In genomic region chr17:61744252-61744651, GRCh38 we compare ENCODE assay signal across 23 cellular contexts.
DNase-seq lines count a peak whose midpoint lies in the region; ATAC-seq, FAIRE-seq and TF ChIP-seq lines count a peak whose summit lies in the region.
"Had no signal": no experiment of that assay in that cellular context is flagged by ENCODE, and none has a peak within 500 bp of the region (broad histone marks: within the 10 kb centered on the region; RNA-seq: fewer than 3 reads in every experiment).

No MANE protein-coding gene starts in this region.

- no peak overlapping the region for H2BK15ac ChIP-seq in H1 (ENCODE audit: low read length)

- no peak overlapping the region for H3K14ac ChIP-seq in H1 (ENCODE audit: insufficient read length)

- CTCF ChIA-PET in A549 (lab: Yijun Ruan, JAX) (no interaction called here), H1 (lab: Charles Lee; ENCODE audit: partially characterized antibody) (no interaction called here)

- TF ChIP-seq CTCF in A549 (IDR thresholded peaks at IDR 0.05), result no peak
- no peak for TF ChIP-seq CTCF in H1 (IDR thresholded peaks at IDR 0.05; ENCODE audit: control extremely low read depth in 1 of 3, insufficient read depth in 1 of 3, low read depth in 1 of 3, low read length in 3 of 3)

- H4K5ac ChIP-seq in H1 (ENCODE audit: insufficient read length, low read depth, low read length), result no peak overlapping the region

- no peaks in the 10 kb centered on the region for H3K23me2 ChIP-seq in H1 (ENCODE audit: low read depth, low read length)

- no peak for DNase-seq in A549 (ENCODE audit: low read depth in 1 of 2, low spot score in 1 of 2)
- DNase-seq in H1 (ENCODE audit: low read depth in 1 of 2, low spot score in 2 of 2), result no peak
- no peak for DNase-seq in HT-29 (ENCODE audit: low spot score)
- DNase-seq in NCI-H524 treated with DMSO at 0.1 percent for 48 hours (lab: John Stamatoyannopoulos, UW), result no peak
- no peak for DNase-seq in COR-L47 (lab: John Stamatoyannopoulos, UW)
- DNase-seq: 8988T; ACHN; BE2C; C1 segment of cervical spinal cord; Caco-2; Calu3; CD4-positive, alpha-beta memory T cell; CD4-positive, CD25-positive, alpha-beta regulatory T cell; CD8-positive, alpha-beta memory T cell; DMS79 treated with DMSO at 0.1 percent for 48 hours; GF-D8 had no signal

- TF ChIP-seq EP300 in A549 (IDR thresholded peaks at IDR 0.05) (no peak), Ishikawa (IDR thresholded peaks at IDR 0.05; ENCODE audit: borderline replicate concordance) (no peak), H1 (IDR thresholded peaks at IDR 0.05; ENCODE audit: borderline replicate concordance in 1 of 2, low read depth in 2 of 2, low read length in 2 of 2) (no peak)

- H2AK5ac ChIP-seq in H1 (ENCODE audit: low read depth, low read length), result no peak overlapping the region

- H3K23ac ChIP-seq in H1 (ENCODE audit: insufficient read length), result no peak overlapping the region

- no peaks in the 10 kb centered on the region for H3K79me1 ChIP-seq in H1 (ENCODE audit: low read depth, low read length)

- no peak overlapping the region for H2BK12ac ChIP-seq in H1 (ENCODE audit: low read depth, low read length)

- no peak overlapping the region for H3K4me2 ChIP-seq in A549
- no peak overlapping the region for H3K4me2 ChIP-seq in H1 (ENCODE audit: insufficient read depth in 1 of 2, low read depth in 2 of 2, low read length in 2 of 2)
- H3K4me2 ChIP-seq: BLaER1 had no signal

- H3K36me3 ChIP-seq in H1 (ENCODE audit: control insufficient read depth in 2 of 4, insufficient read depth in 4 of 4, low read length in 3 of 4), result peaks cover 0 to 20% (median 8%) of the 10 kb centered on the region in 4 experiments; a peak in 3 of 8 replicates
- H3K36me3 ChIP-seq: BE2C had no signal

- H3K4me3 ChIP-seq in A549 (no peak overlapping the region), H1 (ENCODE audit: extremely low read depth in 1 of 4, insufficient read depth in 2 of 4, low read depth in 3 of 4, low read length in 4 of 4) (no peak overlapping the region)
- H3K4me3 ChIP-seq: BLaER1 had no signal

- 87% methylated on average over 3 of the region's 3 CpGs for WGBS in A549 (ENCODE audit: missing lambda C conversion rate)
- 80% methylated on average over 3 of the region's 3 CpGs; no CpG with 5 or more reads in 1 of the 2 experiments for WGBS in H1 (ENCODE audit: extremely low coverage in 1 of 2, insufficient coverage in 1 of 2, insufficient read length in 1 of 2, insufficient replicate concordance in 2 of 2, low coverage in 1 of 2, low lambda C conversion rate in 2 of 2, missing lambda C conversion rate in 1 of 2), 2 experiments

- TF ChIP-seq POLR2A in A549 (IDR thresholded peaks at IDR 0.05; ENCODE audit: low read length), result no peak
- TF ChIP-seq POLR2A in H1 (IDR thresholded peaks at IDR 0.05; ENCODE audit: control extremely low read depth in 1 of 2, low read depth in 2 of 2, low read length in 2 of 2), result no peak

- H3K4ac ChIP-seq in H1 (replicated peaks; ENCODE audit: insufficient read length, low read depth, low read length), result no peak overlapping the region

- H3K56ac ChIP-seq in H1 (replicated peaks; ENCODE audit: insufficient read length, low read depth, low read length), result no peak overlapping the region

- H3K27ac ChIP-seq in A549 (no peak overlapping the region), H1 (ENCODE audit: low read depth, low read length) (no peak overlapping the region)
- H3K27ac ChIP-seq: BLaER1 had no signal

- H3K18ac ChIP-seq in H1 (ENCODE audit: extremely low read depth, low read length), result no peak overlapping the region

- H3K9me3 ChIP-seq in A549, result peaks cover 10% of the 10 kb centered on the region; the same call in 2 of the 3 replicates
- H3K9me3 ChIP-seq in H1 (ENCODE audit: insufficient read depth in 2 of 2, low read depth in 1 of 2, low read length in 1 of 2), result peaks cover 6 to 10% of the 10 kb centered on the region in 2 experiments; a peak in 2 of 4 replicates
- H3K9me3 ChIP-seq: BE2C had no signal

- H2BK20ac ChIP-seq in H1 (ENCODE audit: low read length), result no peak overlapping the region

- FAIRE-seq in A204.1 (lab: Jason Lieb, UNC) (peak; percentile 65), A549 (lab: Jason Lieb, UNC) (peak; percentile 46), H1 (lab: Jason Lieb, UNC) (no peak)
- FAIRE-seq: D721Med, G401.6, GM12891 had no signal

- no peaks in the 10 kb centered on the region for H3K27me3 ChIP-seq in H1 (replicated peaks in 1 of 4; ENCODE audit: control insufficient read depth in 3 of 4, extremely low read depth in 1 of 4, insufficient read depth in 3 of 4, low read length in 3 of 4)
- H3K27me3 ChIP-seq: BE2C, BLaER1 had no signal

- no peaks in the 10 kb centered on the region for H3K4me1 ChIP-seq in A549
- H3K4me1 ChIP-seq in H1 (replicated peaks in 1 of 4; ENCODE audit: control insufficient read depth in 3 of 4, insufficient read depth in 4 of 4, low read length in 3 of 4), result no peaks in the 10 kb centered on the region
- H3K4me1 ChIP-seq: BE2C, BLaER1, Caco-2 had no signal

- no peak overlapping the region for H2BK5ac ChIP-seq in H1 (ENCODE audit: low read depth, low read length)

- H3K9ac ChIP-seq in H1 (replicated peaks in 1 of 4; ENCODE audit: extremely low read depth in 1 of 4, low read depth in 3 of 4, low read length in 3 of 4), result no peak overlapping the region
- H3K9ac ChIP-seq: BLaER1 had no signal

- no peaks in the 10 kb centered on the region for H4K20me1 ChIP-seq in H1 (replicated peaks in 1 of 2; ENCODE audit: control insufficient read depth in 1 of 2, insufficient read depth in 2 of 2, low read length in 2 of 2)
- H4K20me1 ChIP-seq: BLaER1 had no signal

- POLR2A ChIA-PET in A549 (lab: Yijun Ruan, JAX) (no interaction called here), H1 (lab: Charles Lee; ENCODE audit: partially characterized antibody) (no interaction called here)

- no peak overlapping the region for H2BK120ac ChIP-seq in H1 (replicated peaks; ENCODE audit: low read depth, low read length)

- no peak overlapping the region for H4K91ac ChIP-seq in H1 (replicated peaks; ENCODE audit: insufficient read length, low read length)

- no peaks in the 10 kb centered on the region for H3K79me2 ChIP-seq in H1 (ENCODE audit: control insufficient read depth in 1 of 2, insufficient read depth in 2 of 2, low read length in 2 of 2)

- ATAC-seq in A549 (no peak), GM18870 (IDR thresholded peaks at IDR 0.05; ENCODE audit: unreplicated experiment) (no peak)

- H2AFZ ChIP-seq in H1 (ENCODE audit: low read length), result no peak overlapping the region

- no peak overlapping the region for H4K8ac ChIP-seq in H1 (ENCODE audit: extremely low read depth, insufficient read depth, low read length)

- no peak for TF ChIP-seq RAD21 in A549 (conservative IDR thresholded peaks at IDR 0.05 in 1 of 2, IDR thresholded peaks at IDR 0.05 in 1 of 2)
- no peak for TF ChIP-seq RAD21 in Ishikawa (IDR thresholded peaks at IDR 0.05; ENCODE audit: low read depth)
- TF ChIP-seq RAD21 in H1 (IDR thresholded peaks at IDR 0.05 in 1 of 2, conservative IDR thresholded peaks at IDR 0.05 in 1 of 2; ENCODE audit: low read depth in 2 of 2, low read length in 2 of 2), result no peak

TF ChIP-seq in A549, 52 proteins besides CTCF, POLR2A, EP300 and RAD21:
- no peak for TF ChIP-seq HOXA7 (CRISPR knock-in tag; IDR thresholded peaks at IDR 0.05)
- peak; percentile 33 to 56; a peak in 2 of 4 replicates for TF ChIP-seq CEBPB (IDR thresholded peaks at IDR 0.05)

TF ChIP-seq in Ishikawa, 13 proteins besides CTCF, POLR2A, EP300 and RAD21:
- TF ChIP-seq CEBPB (IDR thresholded peaks at IDR 0.05) (peak; percentile 56; the same call in 1 of the 2 replicates), TCF12 (IDR thresholded peaks at IDR 0.05; ENCODE audit: low read depth) (no peak)

TF ChIP-seq in H1, 55 proteins besides CTCF, POLR2A, EP300 and RAD21:
- TF ChIP-seq CEBPB (IDR thresholded peaks at IDR 0.05; ENCODE audit: low read depth, low read length) (peak; percentile 77; the same call in 1 of the 2 replicates), RXRA (IDR thresholded peaks at IDR 0.05; ENCODE audit: insufficient read depth, low read depth, low read length) (no peak)
